ENCODE assay signal across 13 cellular contexts in the genomic region with DNA sequence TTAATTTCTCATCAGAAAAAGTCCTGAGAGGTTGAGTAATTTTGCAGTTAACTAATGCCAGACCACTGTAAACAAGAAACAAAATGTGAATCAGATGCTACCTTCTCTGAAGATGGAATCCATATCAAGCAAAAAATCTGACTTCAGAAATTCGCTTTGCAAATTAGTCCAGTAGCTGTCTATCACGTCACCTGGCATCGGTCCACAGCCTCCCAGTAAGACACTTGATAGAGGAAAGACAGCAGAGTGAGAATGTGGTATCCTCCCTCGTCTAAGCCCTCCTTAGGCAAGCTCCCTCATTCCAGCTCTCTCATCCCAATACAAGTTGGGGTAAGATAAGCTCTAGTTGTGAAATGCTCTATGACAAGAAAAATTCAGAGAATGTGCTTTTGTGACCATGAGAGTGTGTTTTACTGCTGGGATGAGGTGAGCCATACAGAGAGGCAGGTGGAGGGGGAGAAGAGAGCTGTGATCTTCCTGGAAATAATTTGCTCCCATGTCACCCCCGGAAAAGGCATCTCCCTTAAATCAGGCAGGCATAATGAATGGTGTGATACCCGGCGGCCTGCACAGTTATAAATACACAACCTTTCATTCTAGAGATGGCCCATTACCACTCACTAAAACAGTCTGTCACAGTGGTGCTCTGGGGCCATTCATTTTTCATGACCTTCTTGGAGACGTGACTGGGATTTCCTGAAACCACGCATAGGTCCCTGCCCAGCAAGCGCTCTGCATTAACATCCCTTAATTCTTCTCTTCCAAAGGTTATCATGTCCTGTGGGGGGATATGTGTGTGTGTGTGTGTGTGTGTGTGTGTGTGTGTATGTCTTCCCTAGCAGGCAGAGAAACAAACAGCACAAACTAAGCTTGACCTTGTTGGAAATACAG.
A peak's percentile ranks its signal among the peaks of the same experiment; 100 is the strongest.
DNase-seq lines count a peak whose midpoint lies in the region; TF ChIP-seq lines count a peak whose summit lies in the region.
"Had no signal": no experiment of that assay in that cellular context is flagged by ENCODE, and none has a peak within 500 bp of the region (broad histone marks: within the 10 kb centered on the region; RNA-seq: fewer than 3 reads in every experiment).

No MANE protein-coding gene starts in this region.

- peak overlapping the region; percentile 58 for H3K4me2 ChIP-seq in DOHH2 (ENCODE audit: low read length)
- no peak overlapping the region for H3K4me2 ChIP-seq in fibroblast of lung (ENCODE audit: extremely low read depth, insufficient read depth, low read length)
- H3K4me2 ChIP-seq in osteoblast (ENCODE audit: insufficient read depth, low read length) = no peak overlapping the region

- no peak for TF ChIP-seq POLR2A in prostate gland (IDR thresholded peaks at IDR 0.05)

- H3K9me3 ChIP-seq in DOHH2 (ENCODE audit: control insufficient read depth, insufficient read depth, low read length) = no peaks in the 10 kb centered on the region
- no peaks in the 10 kb centered on the region for H3K9me3 ChIP-seq in fibroblast of lung (ENCODE audit: control insufficient read depth, insufficient read depth, low read depth, low read length)
- no peaks in the 10 kb centered on the region for H3K9me3 ChIP-seq in osteoblast (ENCODE audit: low read depth, low read length)
- H3K9me3 ChIP-seq in MG63 = no peaks in the 10 kb centered on the region
- no peaks in the 10 kb centered on the region for H3K9me3 ChIP-seq in prostate gland
- H3K9me3 ChIP-seq: vagina had no signal

- TF ChIP-seq CTCF in DOHH2 (IDR thresholded peaks at IDR 0.05; ENCODE audit: low read depth, low read length, poor library complexity, severe bottlenecking) (no peak), fibroblast of lung (conservative IDR thresholded peaks at IDR 0.05 in 1 of 2, IDR thresholded peaks at IDR 0.05 in 1 of 2; ENCODE audit: low read depth in 1 of 2, low read length in 2 of 2) (no peak), osteoblast (IDR thresholded peaks at IDR 0.05; ENCODE audit: extremely low read depth, low read depth, low read length) (no peak), prostate gland (IDR thresholded peaks at IDR 0.05) (no peak)

- H3K36me3 ChIP-seq in DOHH2 (ENCODE audit: control insufficient read depth, low read length) (no peaks in the 10 kb centered on the region), fibroblast of lung (ENCODE audit: control insufficient read depth, insufficient read depth, low read length) (no peaks in the 10 kb centered on the region), osteoblast (ENCODE audit: insufficient read depth, low read length) (no peaks in the 10 kb centered on the region), MG63 (no peaks in the 10 kb centered on the region), prostate gland (no peaks in the 10 kb centered on the region)
- H3K36me3 ChIP-seq: vagina had no signal

- DNase-seq in NCI-H69 (lab: John Stamatoyannopoulos, UW) (peak; percentile 42), fibroblast of lung (ENCODE audit: low read depth in 2 of 2) (peak; percentile 27 to 92), osteoblast (ENCODE audit: insufficient read length, low spot score, missing footprints) (no peak), MG63 (no peak), posterior cingulate gyrus (no peak), prostate gland (ENCODE audit: low spot score) (no peak)
- no peak for DNase-seq in activated naive CD4-positive, alpha-beta T cell (lab: John Stamatoyannopoulos, UW)
- DNase-seq: activated T-cell treated with anti-CD3 and anti-CD28 coated beads for 4 hours; effector memory CD8-positive, alpha-beta T cell; midbrain had no signal

- H3K4me1 ChIP-seq in DOHH2 (ENCODE audit: control insufficient read depth, low read length) (peaks cover 57% of the 10 kb centered on the region), fibroblast of lung (ENCODE audit: control insufficient read depth, extremely low read depth, insufficient read depth, low read length) (peaks cover 5% of the 10 kb centered on the region), osteoblast (ENCODE audit: insufficient read depth, low read length) (peaks cover 44% of the 10 kb centered on the region), prostate gland (replicated peaks) (no peaks in the 10 kb centered on the region)
- H3K4me1 ChIP-seq: vagina had no signal

- 0 out of 2 replicates have a peak, but pooled peaks cover 2% of the 10 kb centered on the region for H3F3A ChIP-seq in DOHH2 (ENCODE audit: control insufficient read depth, insufficient read depth)

- peak overlapping the region; percentile 77 for H3K27ac ChIP-seq in DOHH2 (ENCODE audit: low read depth, low read length)
- no peak overlapping the region for H3K27ac ChIP-seq in fibroblast of lung (ENCODE audit: insufficient read depth, low read length)
- H3K27ac ChIP-seq in osteoblast (ENCODE audit: low read depth, low read length) = peak overlapping the region; percentile 15
- H3K27ac ChIP-seq in prostate gland = no peak overlapping the region
- H3K27ac ChIP-seq: SK-N-MC, vagina had no signal

- H4K20me1 ChIP-seq in DOHH2 (ENCODE audit: control insufficient read depth, insufficient read depth, low read depth, low read length) (no peaks in the 10 kb centered on the region), fibroblast of lung (ENCODE audit: control insufficient read depth, extremely low read depth, insufficient read depth, low read length) (no peaks in the 10 kb centered on the region), osteoblast (ENCODE audit: insufficient read depth, low read length) (no peaks in the 10 kb centered on the region)

- intact Hi-C loops in posterior cingulate gyrus (cut with DNase I) (no loop called here), prostate gland (cut with DNase I) (no loop called here)

- H3K9ac ChIP-seq in fibroblast of lung (ENCODE audit: insufficient read depth, low read length) = no peak overlapping the region

- no peaks in the 10 kb centered on the region for H3K79me2 ChIP-seq in DOHH2 (ENCODE audit: control insufficient read depth, low read length)
- no peaks in the 10 kb centered on the region for H3K79me2 ChIP-seq in fibroblast of lung (ENCODE audit: control insufficient read depth, insufficient read depth, low read length)
- H3K79me2 ChIP-seq in osteoblast (ENCODE audit: insufficient read depth, low read length) = no peaks in the 10 kb centered on the region

- 84% methylated on average over 10 of the region's 10 CpGs for WGBS in prostate gland

- H3K4me3 ChIP-seq in DOHH2 (ENCODE audit: low read length) (peak overlapping the region; percentile 34), fibroblast of lung (replicated peaks in 1 of 4; ENCODE audit: control extremely low read depth in 1 of 4, insufficient read depth in 1 of 4, low read depth in 3 of 4, low read length in 4 of 4) (no peak overlapping the region), osteoblast (ENCODE audit: insufficient read depth, low read length) (no peak overlapping the region), MG63 (no peak overlapping the region), prostate gland (no peak overlapping the region)
- H3K4me3 ChIP-seq: SK-N-MC, vagina had no signal

- H3K9me2 ChIP-seq in DOHH2 (replicated peaks; ENCODE audit: control insufficient read depth, low read length) = no peaks in the 10 kb centered on the region

- no peaks in the 10 kb centered on the region for H3K27me3 ChIP-seq in DOHH2 (ENCODE audit: control insufficient read depth, low read length)
- no peaks in the 10 kb centered on the region for H3K27me3 ChIP-seq in fibroblast of lung (ENCODE audit: control insufficient read depth, insufficient read depth, low read length)
- no peaks in the 10 kb centered on the region for H3K27me3 ChIP-seq in osteoblast (ENCODE audit: insufficient read depth, low read length)
- H3K27me3 ChIP-seq in MG63 = no peaks in the 10 kb centered on the region
- no peaks in the 10 kb centered on the region for H3K27me3 ChIP-seq in prostate gland (replicated peaks; ENCODE audit: insufficient read depth)
- H3K27me3 ChIP-seq: vagina had no signal

- H2AFZ ChIP-seq in fibroblast of lung (ENCODE audit: low read length) (no peak overlapping the region), osteoblast (ENCODE audit: low read length) (no peak overlapping the region)

Comparison
In these comparisons a context has a peak if more than half of its experiments do, and no peak if none do; other contexts are left out.
1. H3K27ac ChIP-seq: peak in DOHH2 (single experiment) and osteoblast (single experiment); none in fibroblast of lung (single experiment) and prostate gland (0 of 2).
2. DNase-seq: peak in NCI-H69 (single experiment) and fibroblast of lung (2 of 2); none in osteoblast (single experiment), activated naive CD4-positive, alpha-beta T cell (0 of 4), MG63 (single experiment), posterior cingulate gyrus (0 of 10) and prostate gland (single experiment).